ENCODE assay signal across 10 cellular contexts in the genomic region with DNA sequence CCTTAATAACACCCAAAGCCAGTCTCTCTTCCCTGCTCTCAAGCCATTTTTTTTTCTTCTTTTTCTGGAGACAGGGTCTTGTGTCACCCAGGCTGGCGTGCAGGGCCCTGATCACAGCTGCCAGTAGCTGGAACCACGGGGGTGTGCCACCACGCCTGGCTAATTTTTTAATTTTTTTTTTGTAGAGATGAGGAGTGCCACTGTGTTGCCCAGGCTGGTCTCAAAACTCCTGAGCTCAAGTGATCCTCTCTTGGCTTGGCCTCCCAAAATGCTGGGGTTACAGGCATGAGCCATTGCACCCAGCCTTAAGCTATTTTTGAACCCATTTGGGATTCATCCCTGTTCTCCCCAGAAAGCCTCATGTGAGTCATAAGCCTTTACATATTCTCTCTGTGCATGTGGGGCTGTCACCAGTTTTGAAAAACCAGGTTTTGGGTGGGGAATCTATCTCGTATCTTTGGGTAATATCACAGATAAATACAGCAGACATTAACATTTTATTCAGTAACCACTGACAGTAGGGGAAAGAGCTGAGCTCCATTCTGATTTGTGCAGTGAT. TPM values are rescaled to one million over a fixed set of nuclear protein-coding genes. Genes with fewer than 3 reads are reported as not detected.
A peak's percentile ranks its signal among the peaks of the same experiment; 100 is the strongest.
DNase-seq lines count a peak whose midpoint lies in the region; ATAC-seq lines count a peak whose summit lies in the region.
"Had no signal": no experiment of that assay in that cellular context is flagged by ENCODE, and none has a peak within 500 bp of the region (broad histone marks: within the 10 kb centered on the region; RNA-seq: fewer than 3 reads in every experiment).

No MANE protein-coding gene starts in this region.

- no peak overlapping the region for H2BK15ac ChIP-seq in mesenchymal stem cell (ENCODE audit: low read depth, poor library complexity, severe bottlenecking)

- 100% methylated on average over 3 of the region's 4 CpGs for WGBS in mesenchymal stem cell

- H3K9me3 Mint-ChIP-seq in activated CD8-positive, alpha-beta T cell treated with anti-CD3 and anti-CD28 coated beads, Interleukin-2, amount 10 ng/mL, durations not matched to agents 7 days and 5 days (ENCODE audit: insufficient read depth), result no peaks in the 10 kb centered on the region

- peaks cover 52% of the 10 kb centered on the region for H3K4me1 Mint-ChIP-seq in activated CD8-positive, alpha-beta T cell treated with anti-CD3 and anti-CD28 coated beads, Interleukin-2, amount 10 ng/mL, durations not matched to agents 7 days and 5 days (ENCODE audit: low read depth)

- H3K27me3 Mint-ChIP-seq in activated CD8-positive, alpha-beta T cell treated with anti-CD3 and anti-CD28 coated beads, Interleukin-2, amount 10 ng/mL, durations not matched to agents 7 days and 5 days (ENCODE audit: low read depth), result no peaks in the 10 kb centered on the region

- H3K4me2 ChIP-seq in BLaER1 (peak overlapping the region; percentile 94), mesenchymal stem cell (ENCODE audit: low read length, poor library complexity, severe bottlenecking) (no peak overlapping the region)

- H3K23ac ChIP-seq in mesenchymal stem cell (ENCODE audit: low read length in 2 of 2), result no peak overlapping the region

- POLR2A ChIA-PET in activated CD8-positive, alpha-beta T cell treated with anti-CD3 and anti-CD28 coated beads, Interleukin-2, amount 10 ng/mL, durations not matched to agents 7 days and 5 days (lab: Charles Lee), result interaction anchor here (2.0 to 4.7 kb wide), 2 partner anchors 15 to 48 kb away, joined by 7 to 22 read pairs; partner anchors contain the start of gene ZNF487

- H3K4me3 ChIP-seq in BLaER1 (peak overlapping the region; percentile 28; the same call in 1 of the 2 replicates), mesenchymal stem cell (ENCODE audit: insufficient read depth in 1 of 2, low read depth in 1 of 2, low read length in 2 of 2) (no peak overlapping the region)

- peak overlapping the region; percentile 98 for H3K27ac Mint-ChIP-seq in activated CD8-positive, alpha-beta T cell treated with anti-CD3 and anti-CD28 coated beads, Interleukin-2, amount 10 ng/mL, durations not matched to agents 7 days and 5 days

- peak overlapping the region; percentile 65 for H3K4me3 Mint-ChIP-seq in activated CD8-positive, alpha-beta T cell treated with anti-CD3 and anti-CD28 coated beads, Interleukin-2, amount 10 ng/mL, durations not matched to agents 7 days and 5 days

- H3K9me3 ChIP-seq in BLaER1 (peaks cover 5% of the 10 kb centered on the region), mesenchymal stem cell (ENCODE audit: control insufficient read depth, low read length) (no peaks in the 10 kb centered on the region)

- H3K9ac ChIP-seq in BLaER1, result peak overlapping the region; percentile 71
- peak overlapping the region; percentile 34 for H3K9ac ChIP-seq in mesenchymal stem cell (ENCODE audit: low read length)

- H3K36me3 Mint-ChIP-seq in activated CD8-positive, alpha-beta T cell treated with anti-CD3 and anti-CD28 coated beads, Interleukin-2, amount 10 ng/mL, durations not matched to agents 7 days and 5 days (ENCODE audit: low read depth), result peaks cover 23% of the 10 kb centered on the region

- peaks cover 82% of the 10 kb centered on the region for H3K4me1 ChIP-seq in BLaER1
- peaks cover 15% of the 10 kb centered on the region for H3K4me1 ChIP-seq in mesenchymal stem cell (ENCODE audit: control insufficient read depth, insufficient read depth, low read depth, low read length)

- no peak overlapping the region for H4K8ac ChIP-seq in mesenchymal stem cell (ENCODE audit: low read length)

- H3K27me3 ChIP-seq in BLaER1 (no peaks in the 10 kb centered on the region), mesenchymal stem cell (ENCODE audit: control insufficient read depth in 1 of 2, insufficient read depth in 1 of 2, low read length in 2 of 2) (no peaks in the 10 kb centered on the region)

- no peak overlapping the region for H2AK5ac ChIP-seq in mesenchymal stem cell (ENCODE audit: low read length, severe bottlenecking)

- no peak overlapping the region for H2BK5ac ChIP-seq in mesenchymal stem cell (ENCODE audit: low read depth, low read length, poor library complexity, severe bottlenecking)

- H3K18ac ChIP-seq in mesenchymal stem cell (ENCODE audit: low read depth in 1 of 2, low read length in 2 of 2), result no peak overlapping the region

- no peak for DNase-seq in activated CD8-positive, alpha-beta T cell treated with anti-CD3 and anti-CD28 coated beads, Interleukin-2, amount 10 ng/mL, durations not matched to agents 7 days and 5 days
- DNase-seq in mesenchymal stem cell (no peak), amygdala (lab: John Stamatoyannopoulos, UW) (no peak)
- no peak for DNase-seq in stimulated activated CD4-positive, alpha-beta T cell treated with anti-CD3 and anti-CD28 coated beads, Interleukin-2, amount 100 ng/mL, for 24 hours
- DNase-seq: GOT3, retina had no signal

- H3K27ac ChIP-seq in BLaER1, result peak overlapping the region; percentile 89
- no peak overlapping the region for H3K27ac ChIP-seq in mesenchymal stem cell (ENCODE audit: low read length, poor library complexity, severe bottlenecking)

- H3K79me1 ChIP-seq in mesenchymal stem cell (replicated peaks; ENCODE audit: low read length, poor library complexity, severe bottlenecking), result peaks cover 8% of the 10 kb centered on the region

- 0 out of 2 replicates have a peak, but pooled peaks cover under 1% of the 10 kb centered on the region for H3K36me3 ChIP-seq in BLaER1
- H3K36me3 ChIP-seq in mesenchymal stem cell (ENCODE audit: control insufficient read depth in 1 of 2, insufficient read depth in 2 of 2, low read depth in 1 of 2, low read length in 2 of 2), result no peaks in the 10 kb centered on the region

- H2AFZ ChIP-seq in mesenchymal stem cell (ENCODE audit: low read depth, low read length), result no peak overlapping the region

- no peak overlapping the region for H3K14ac ChIP-seq in mesenchymal stem cell (ENCODE audit: low read length in 2 of 2)

- no peak overlapping the region for H2BK12ac ChIP-seq in mesenchymal stem cell (ENCODE audit: low read length in 2 of 2)

- CTCF ChIA-PET in activated CD8-positive, alpha-beta T cell treated with anti-CD3 and anti-CD28 coated beads, Interleukin-2, amount 10 ng/mL, durations not matched to agents 7 days and 5 days (lab: Charles Lee), result interaction anchor here (0.7 to 1.3 kb wide), 4 partner anchors 32 to 332 kb away, joined by 3 to 4 read pairs (median 4); no protein-coding TSS in a partner anchor

- no peak overlapping the region for H2BK120ac ChIP-seq in mesenchymal stem cell (ENCODE audit: low read depth, low read length)

- peak; percentile 0 for ATAC-seq in GM19452 (IDR thresholded peaks at IDR 0.05; ENCODE audit: unreplicated experiment)
- no peak for ATAC-seq in activated CD8-positive, alpha-beta T cell treated with anti-CD3 and anti-CD28 coated beads, Interleukin-2, amount 10 ng/mL, durations not matched to agents 7 days and 5 days
- no peak for ATAC-seq in GM21786 (IDR thresholded peaks at IDR 0.05; ENCODE audit: unreplicated experiment)
- ATAC-seq in HG02973 (IDR thresholded peaks at IDR 0.05; ENCODE audit: unreplicated experiment), result no peak

- no peak overlapping the region for H4K91ac ChIP-seq in mesenchymal stem cell (ENCODE audit: low read length)

- H3K4ac ChIP-seq in mesenchymal stem cell (ENCODE audit: low read depth in 1 of 2, low read length in 2 of 2), result no peak overlapping the region

- no peaks in the 10 kb centered on the region for H4K20me1 ChIP-seq in BLaER1

RNA-seq across cellular contexts. Expression of gene ZNF487, which starts 15.5 kb away (rescaled TPM):
- 1 to 10 TPM; 4.8 to 5.2 TPM for total RNA-seq in activated CD8-positive, alpha-beta T cell treated with anti-CD3 and anti-CD28 coated beads, Interleukin-2, amount 10 ng/mL, durations not matched to agents 7 days and 5 days
- polyA plus RNA-seq in mesenchymal stem cell (2013, experiment 1 of 2), result 3.1 TPM
- polyA plus RNA-seq in mesenchymal stem cell (2013, experiment 2 of 2), result 3.3 TPM

RNA-seq across cellular contexts. Expression of gene HNRNPF, which starts 43.4 kb away (rescaled TPM):
- 100 to 1,000 TPM; 512 to 515 TPM for total RNA-seq in activated CD8-positive, alpha-beta T cell treated with anti-CD3 and anti-CD28 coated beads, Interleukin-2, amount 10 ng/mL, durations not matched to agents 7 days and 5 days
- 115 TPM for polyA plus RNA-seq in mesenchymal stem cell (2013, experiment 1 of 2)
- 117 TPM for polyA plus RNA-seq in mesenchymal stem cell (2013, experiment 2 of 2)
